Comparison of ENCODE assay signal across 10 cellular contexts in the genomic region with DNA sequence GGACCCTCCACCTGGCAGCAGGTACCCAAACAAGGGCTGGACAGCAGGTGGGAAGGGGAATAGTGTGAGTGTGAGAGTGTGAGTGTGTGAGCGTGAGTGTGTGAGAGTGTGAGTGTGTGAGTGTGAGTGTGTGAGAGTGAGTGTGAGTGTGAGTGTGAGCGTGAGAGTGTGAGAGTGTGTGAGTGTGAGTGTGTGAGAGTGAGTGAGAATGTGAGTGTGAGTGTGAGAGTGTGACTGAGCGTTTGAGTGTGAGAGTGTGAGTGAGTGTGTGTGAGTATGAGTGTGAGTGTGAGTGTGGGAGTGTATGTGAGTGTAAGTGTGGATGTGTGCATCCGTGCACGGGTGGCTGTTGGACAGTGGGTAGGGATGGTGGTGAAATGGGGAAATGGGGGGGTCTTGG. TPM values are rescaled to one million over a fixed set of nuclear protein-coding genes. Genes with fewer than 3 reads are reported as not detected.
DNase-seq lines count a peak whose midpoint lies in the region; ATAC-seq and TF ChIP-seq lines count a peak whose summit lies in the region.
"Had no signal": no experiment of that assay in that cellular context is flagged by ENCODE, and none has a peak within 500 bp of the region (broad histone marks: within the 10 kb centered on the region; RNA-seq: fewer than 3 reads in every experiment).

No MANE protein-coding gene starts in this region.

- H3K4me1 ChIP-seq in psoas muscle = peaks cover 6% of the 10 kb centered on the region

- no peaks in the 10 kb centered on the region for H3K36me3 ChIP-seq in psoas muscle (ENCODE audit: insufficient read depth in 1 of 2, low read depth in 1 of 2)

- H3K27me3 Mint-ChIP-seq in Calu3 (ENCODE audit: unreplicated experiment) = no peaks in the 10 kb centered on the region
- H3K27me3 Mint-ChIP-seq in activated CD8-positive, alpha-beta T cell treated with anti-CD3 and anti-CD28 coated beads, Interleukin-2, amount 10 ng/mL, durations not matched to agents 7 days and 5 days (ENCODE audit: low read depth) = peaks cover 18% of the 10 kb centered on the region

- peak overlapping the region; percentile 34 for H3K27ac ChIP-seq in psoas muscle

- CTCF ChIA-PET in Calu3 (lab: Charles Lee) = interaction anchor here (0.6 to 1.2 kb wide), 10 partner anchors 9 to 57 kb away, joined by 3 to 10 read pairs (median 4); no protein-coding TSS in a partner anchor
- CTCF ChIA-PET in activated CD8-positive, alpha-beta T cell treated with anti-CD3 and anti-CD28 coated beads, Interleukin-2, amount 10 ng/mL, durations not matched to agents 7 days and 5 days (lab: Charles Lee) = interaction anchor here (1.5 to 2.5 kb wide), 3 partner anchors 19 to 38 kb away, joined by 4 to 8 read pairs (median 6); no protein-coding TSS in a partner anchor

- intact Hi-C loops in Calu3 (cut with micrococcal nuclease; ENCODE audit: unreplicated experiment) = loop anchor here (1.0 kb wide), 1 partner anchor 21 kb away; no protein-coding TSS in a partner anchor
- intact Hi-C loops in psoas muscle (cut with DNase I) = no loop called here

- 52 to 71% (median 55%) methylated on average over 4 to 5 of the region's 5 CpGs for WGBS in psoas muscle, 3 donors

- DNase-seq in Calu3 (no peak), fibroblast of pulmonary artery (ENCODE audit: low read depth) (no peak), psoas muscle (no peak), NCI-H1105 treated with DMSO at 0.1 percent for 48 hours (lab: John Stamatoyannopoulos, UW) (no peak), activated gamma-delta T cell treated with Interleukin-2 at 50 U/mL for 16 hours (no peak)
- no peak for DNase-seq in activated CD8-positive, alpha-beta T cell treated with anti-CD3 and anti-CD28 coated beads, Interleukin-2, amount 10 ng/mL, durations not matched to agents 7 days and 5 days
- DNase-seq in stimulated activated CD4-positive, alpha-beta T cell treated with anti-CD3 and anti-CD28 coated beads, Interleukin-2, amount 100 ng/mL, for 24 hours = no peak

- BruUV-seq in Calu3 (replicated peaks; lab: Mats Ljungman, UMichigan) = no TSS peak

- H3K27ac Mint-ChIP-seq in Calu3 (ENCODE audit: unreplicated experiment) = peak overlapping the region; percentile 73
- H3K27ac Mint-ChIP-seq in activated CD8-positive, alpha-beta T cell treated with anti-CD3 and anti-CD28 coated beads, Interleukin-2, amount 10 ng/mL, durations not matched to agents 7 days and 5 days = peak overlapping the region; percentile 4

- TF ChIP-seq CTCF in Calu3 (IDR thresholded peaks at IDR 0.05; ENCODE audit: unreplicated experiment) = no peak
- TF ChIP-seq CTCF in fibroblast of pulmonary artery (IDR thresholded peaks at IDR 0.05; ENCODE audit: low read length, missing control alignments) = no peak
- TF ChIP-seq CTCF in psoas muscle (IDR thresholded peaks at IDR 0.05) = no peak

- ATAC-seq in activated CD8-positive, alpha-beta T cell treated with anti-CD3 and anti-CD28 coated beads, Interleukin-2, amount 10 ng/mL, durations not matched to agents 7 days and 5 days = no peak
- no peak for ATAC-seq in psoas muscle
- ATAC-seq in GM19467 (IDR thresholded peaks at IDR 0.05; ENCODE audit: unreplicated experiment) = no peak

- no peaks in the 10 kb centered on the region for H3K9me3 Mint-ChIP-seq in Calu3 (ENCODE audit: low read depth, unreplicated experiment)
- H3K9me3 Mint-ChIP-seq in activated CD8-positive, alpha-beta T cell treated with anti-CD3 and anti-CD28 coated beads, Interleukin-2, amount 10 ng/mL, durations not matched to agents 7 days and 5 days (ENCODE audit: insufficient read depth) = no peaks in the 10 kb centered on the region

- H3K4me3 Mint-ChIP-seq in Calu3 (ENCODE audit: low read depth, unreplicated experiment) = peak overlapping the region; percentile 67
- H3K4me3 Mint-ChIP-seq in activated CD8-positive, alpha-beta T cell treated with anti-CD3 and anti-CD28 coated beads, Interleukin-2, amount 10 ng/mL, durations not matched to agents 7 days and 5 days = peak overlapping the region; percentile 34

- no peaks in the 10 kb centered on the region for H3K9me3 ChIP-seq in psoas muscle

- peaks cover 58% of the 10 kb centered on the region for H3K36me3 Mint-ChIP-seq in Calu3 (ENCODE audit: insufficient read depth, unreplicated experiment)
- H3K36me3 Mint-ChIP-seq in activated CD8-positive, alpha-beta T cell treated with anti-CD3 and anti-CD28 coated beads, Interleukin-2, amount 10 ng/mL, durations not matched to agents 7 days and 5 days (ENCODE audit: low read depth) = no peaks in the 10 kb centered on the region

- H3K4me3 ChIP-seq in fibroblast of pulmonary artery (replicated peaks; ENCODE audit: low read depth, low read length) (peak overlapping the region; percentile 43), psoas muscle (peak overlapping the region; percentile 59)

- H3K27me3 ChIP-seq in psoas muscle (ENCODE audit: insufficient read depth in 3 of 3, low read length in 2 of 3) = peaks cover 0 to 14% (median 10%) of the 10 kb centered on the region in 3 donors

- POLR2A ChIA-PET in activated CD8-positive, alpha-beta T cell treated with anti-CD3 and anti-CD28 coated beads, Interleukin-2, amount 10 ng/mL, durations not matched to agents 7 days and 5 days (lab: Charles Lee) = no interaction called here

- H3K4me1 Mint-ChIP-seq in Calu3 (ENCODE audit: low read depth, unreplicated experiment) = peaks cover 72% of the 10 kb centered on the region
- peaks cover 24% of the 10 kb centered on the region for H3K4me1 Mint-ChIP-seq in activated CD8-positive, alpha-beta T cell treated with anti-CD3 and anti-CD28 coated beads, Interleukin-2, amount 10 ng/mL, durations not matched to agents 7 days and 5 days (ENCODE audit: low read depth)

RNA-seq across cellular contexts. Expression of gene ADGRG1, which starts 0.4 kb away (rescaled TPM):
- total RNA-seq in Calu3 (2022) (269 and 278 TPM in 2 replicates), psoas muscle (10 to 100 TPM; 14.2 to 19.4 (median 15.7) TPM)
- 1 to 10 TPM; 3.3 to 3.7 TPM for total RNA-seq in activated CD8-positive, alpha-beta T cell treated with anti-CD3 and anti-CD28 coated beads, Interleukin-2, amount 10 ng/mL, durations not matched to agents 7 days and 5 days
- polyA plus RNA-seq in psoas muscle = 10 to 100 TPM in 1 of 3 donors, 1 to 10 TPM in 2; 5.3 to 10.4 (median 7.4) TPM
- total RNA-seq: OCI-LY7 had no signal

RNA-seq across cellular contexts. Expression of gene ADGRG3, which starts 39.3 kb away (rescaled TPM):
- total RNA-seq in Calu3 (2022) = not detected in 2 replicates
- under 1 TPM in 1 of 2 experiments, not detected in 1; 0.13 TPM for total RNA-seq in activated CD8-positive, alpha-beta T cell treated with anti-CD3 and anti-CD28 coated beads, Interleukin-2, amount 10 ng/mL, durations not matched to agents 7 days and 5 days
- under 1 TPM; 0.19 to 0.57 (median 0.31) TPM for total RNA-seq in psoas muscle
- polyA plus RNA-seq in psoas muscle = under 1 TPM; 0.16 to 0.37 (median 0.31) TPM
- total RNA-seq: HT-29, OCI-LY7 had no signal

Comparison
In these comparisons a context has a peak if more than half of its experiments do, and no peak if none do; other contexts are left out.
1. RNA of gene ADGRG1, which starts 0.4 kb away (total RNA-seq): 269 to 278 TPM in Calu3; 14.2 to 19.4 TPM in psoas muscle and 3.3 to 3.7 TPM in activated CD8-positive, alpha-beta T cell treated with anti-CD3 and anti-CD28 coated beads, Interleukin-2, amount 10 ng/mL, durations not matched to agents 7 days and 5 days; every median in the first group is over 10 times any median in the second.